Comparison of ENCODE assay signal across 1 cellular context in the genomic region with DNA sequence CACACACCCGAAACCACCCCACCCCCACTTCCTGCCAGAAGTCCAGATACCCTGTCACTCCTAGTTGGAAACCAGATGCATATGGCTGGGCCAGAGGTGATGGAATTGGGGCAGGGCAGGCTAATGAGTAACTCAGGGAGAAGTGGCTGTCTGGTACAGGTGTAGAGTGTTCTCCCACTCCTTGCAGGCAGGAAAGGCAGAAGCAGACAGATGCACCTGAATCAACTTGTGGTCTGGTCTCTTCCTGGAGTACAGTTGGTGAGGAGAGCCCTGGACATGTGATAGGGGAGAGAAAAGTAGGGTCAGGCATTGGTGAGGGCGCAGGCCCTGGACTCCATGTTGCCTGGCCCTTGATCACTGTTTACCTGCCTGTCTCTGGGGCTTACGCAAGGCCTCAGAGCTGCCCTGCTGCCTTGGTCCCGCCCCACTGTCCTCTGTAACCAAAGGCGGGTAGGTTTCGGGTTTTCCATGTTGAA.
A peak's percentile ranks its signal among the peaks of the same experiment; 100 is the strongest.
TF ChIP-seq lines count a peak whose summit lies in the region.

No MANE protein-coding gene starts in this region.

TF ChIP-seq in HepG2, 621 proteins besides CTCF, POLR2A, EP300 and RAD21 (continued from another document and continues in another):
- TF ChIP-seq, protein P1, sequence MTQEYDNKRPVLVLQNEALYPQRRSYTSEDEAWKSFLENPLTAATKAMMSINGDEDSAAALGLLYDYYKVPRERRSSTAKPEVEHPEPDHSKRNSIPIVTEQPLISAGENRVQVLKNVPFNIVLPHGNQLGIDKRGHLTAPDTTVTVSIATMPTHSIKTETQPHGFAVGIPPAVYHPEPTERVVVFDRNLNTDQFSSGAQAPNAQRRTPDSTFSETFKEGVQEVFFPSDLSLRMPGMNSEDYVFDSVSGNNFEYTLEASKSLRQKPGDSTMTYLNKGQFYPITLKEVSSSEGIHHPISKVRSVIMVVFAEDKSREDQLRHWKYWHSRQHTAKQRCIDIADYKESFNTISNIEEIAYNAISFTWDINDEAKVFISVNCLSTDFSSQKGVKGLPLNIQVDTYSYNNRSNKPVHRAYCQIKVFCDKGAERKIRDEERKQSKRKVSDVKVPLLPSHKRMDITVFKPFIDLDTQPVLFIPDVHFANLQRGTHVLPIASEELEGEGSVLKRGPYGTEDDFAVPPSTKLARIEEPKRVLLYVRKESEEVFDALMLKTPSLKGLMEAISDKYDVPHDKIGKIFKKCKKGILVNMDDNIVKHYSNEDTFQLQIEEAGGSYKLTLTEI (CRISPR knock-in tag; conservative IDR thresholded peaks at IDR 0.05) = no peak
- TF ChIP-seq ZNF556 (CRISPR knock-in tag; IDR thresholded peaks at IDR 0.05; ENCODE audit: borderline replicate concordance) (peak; percentile 42; the same call in 1 of the 2 replicates), KDM5B (CRISPR knock-in tag; IDR thresholded peaks at IDR 0.05; ENCODE audit: borderline replicate concordance) (peak; percentile 49; the same call in 1 of the 2 replicates), ZNF263 (CRISPR knock-in tag; IDR thresholded peaks at IDR 0.05) (no peak), CEBPB (IDR thresholded peaks at IDR 0.05; ENCODE audit: borderline replicate concordance, low read depth, low read length) (peak; percentile 90), TARDBP (CRISPR knock-in tag; IDR thresholded peaks at IDR 0.05) (peak; percentile 69; the same call in 1 of the 2 replicates), ZMYM4 (CRISPR knock-in tag; IDR thresholded peaks at IDR 0.05) (peak; percentile 75), NFYC (CRISPR knock-in tag; IDR thresholded peaks at IDR 0.05) (no peak), MBNL3 (CRISPR knock-in tag; conservative IDR thresholded peaks at IDR 0.05) (no peak), ZNF629 (CRISPR knock-in tag; conservative IDR thresholded peaks at IDR 0.05) (0 out of 2 replicates have a peak, but pooled peaks have one; percentile 15), KLF6 (CRISPR knock-in tag; IDR thresholded peaks at IDR 0.05) (no peak), ZNF264 (CRISPR knock-in tag; IDR thresholded peaks at IDR 0.05) (no peak), JUND (CRISPR knock-in tag; IDR thresholded peaks at IDR 0.05) (peak; percentile 16; the same call in 1 of the 2 replicates), MTA1 (CRISPR knock-in tag; IDR thresholded peaks at IDR 0.05; ENCODE audit: borderline replicate concordance) (peak; percentile 82; the same call in 1 of the 2 replicates), SOX6 (IDR thresholded peaks at IDR 0.05) (no peak), SOX6 (CRISPR knock-in tag; IDR thresholded peaks at IDR 0.05) (peak; percentile 54; the same call in 1 of the 2 replicates), PAWR (CRISPR knock-in tag; IDR thresholded peaks at IDR 0.05; ENCODE audit: borderline replicate concordance) (no peak), ELF4 (CRISPR knock-in tag; IDR thresholded peaks at IDR 0.05; ENCODE audit: borderline replicate concordance) (no peak), SIN3B (IDR thresholded peaks at IDR 0.05; ENCODE audit: low read length) (no peak), ZBTB20 (CRISPR knock-in tag; IDR thresholded peaks at IDR 0.05; ENCODE audit: borderline replicate concordance, low read depth) (0 out of 2 replicates have a peak, but pooled peaks have one; percentile 23), CREM (IDR thresholded peaks at IDR 0.05) (peak; percentile 50; the same call in 1 of the 2 replicates), CREM (CRISPR knock-in tag; IDR thresholded peaks at IDR 0.05) (no peak), SRSF4 (IDR thresholded peaks at IDR 0.05; ENCODE audit: low read depth, low read length, poor library complexity, severe bottlenecking) (no peak), ZNF563 (CRISPR knock-in tag; IDR thresholded peaks at IDR 0.05) (peak; percentile 81)
- TF ChIP-seq, protein P2, sequence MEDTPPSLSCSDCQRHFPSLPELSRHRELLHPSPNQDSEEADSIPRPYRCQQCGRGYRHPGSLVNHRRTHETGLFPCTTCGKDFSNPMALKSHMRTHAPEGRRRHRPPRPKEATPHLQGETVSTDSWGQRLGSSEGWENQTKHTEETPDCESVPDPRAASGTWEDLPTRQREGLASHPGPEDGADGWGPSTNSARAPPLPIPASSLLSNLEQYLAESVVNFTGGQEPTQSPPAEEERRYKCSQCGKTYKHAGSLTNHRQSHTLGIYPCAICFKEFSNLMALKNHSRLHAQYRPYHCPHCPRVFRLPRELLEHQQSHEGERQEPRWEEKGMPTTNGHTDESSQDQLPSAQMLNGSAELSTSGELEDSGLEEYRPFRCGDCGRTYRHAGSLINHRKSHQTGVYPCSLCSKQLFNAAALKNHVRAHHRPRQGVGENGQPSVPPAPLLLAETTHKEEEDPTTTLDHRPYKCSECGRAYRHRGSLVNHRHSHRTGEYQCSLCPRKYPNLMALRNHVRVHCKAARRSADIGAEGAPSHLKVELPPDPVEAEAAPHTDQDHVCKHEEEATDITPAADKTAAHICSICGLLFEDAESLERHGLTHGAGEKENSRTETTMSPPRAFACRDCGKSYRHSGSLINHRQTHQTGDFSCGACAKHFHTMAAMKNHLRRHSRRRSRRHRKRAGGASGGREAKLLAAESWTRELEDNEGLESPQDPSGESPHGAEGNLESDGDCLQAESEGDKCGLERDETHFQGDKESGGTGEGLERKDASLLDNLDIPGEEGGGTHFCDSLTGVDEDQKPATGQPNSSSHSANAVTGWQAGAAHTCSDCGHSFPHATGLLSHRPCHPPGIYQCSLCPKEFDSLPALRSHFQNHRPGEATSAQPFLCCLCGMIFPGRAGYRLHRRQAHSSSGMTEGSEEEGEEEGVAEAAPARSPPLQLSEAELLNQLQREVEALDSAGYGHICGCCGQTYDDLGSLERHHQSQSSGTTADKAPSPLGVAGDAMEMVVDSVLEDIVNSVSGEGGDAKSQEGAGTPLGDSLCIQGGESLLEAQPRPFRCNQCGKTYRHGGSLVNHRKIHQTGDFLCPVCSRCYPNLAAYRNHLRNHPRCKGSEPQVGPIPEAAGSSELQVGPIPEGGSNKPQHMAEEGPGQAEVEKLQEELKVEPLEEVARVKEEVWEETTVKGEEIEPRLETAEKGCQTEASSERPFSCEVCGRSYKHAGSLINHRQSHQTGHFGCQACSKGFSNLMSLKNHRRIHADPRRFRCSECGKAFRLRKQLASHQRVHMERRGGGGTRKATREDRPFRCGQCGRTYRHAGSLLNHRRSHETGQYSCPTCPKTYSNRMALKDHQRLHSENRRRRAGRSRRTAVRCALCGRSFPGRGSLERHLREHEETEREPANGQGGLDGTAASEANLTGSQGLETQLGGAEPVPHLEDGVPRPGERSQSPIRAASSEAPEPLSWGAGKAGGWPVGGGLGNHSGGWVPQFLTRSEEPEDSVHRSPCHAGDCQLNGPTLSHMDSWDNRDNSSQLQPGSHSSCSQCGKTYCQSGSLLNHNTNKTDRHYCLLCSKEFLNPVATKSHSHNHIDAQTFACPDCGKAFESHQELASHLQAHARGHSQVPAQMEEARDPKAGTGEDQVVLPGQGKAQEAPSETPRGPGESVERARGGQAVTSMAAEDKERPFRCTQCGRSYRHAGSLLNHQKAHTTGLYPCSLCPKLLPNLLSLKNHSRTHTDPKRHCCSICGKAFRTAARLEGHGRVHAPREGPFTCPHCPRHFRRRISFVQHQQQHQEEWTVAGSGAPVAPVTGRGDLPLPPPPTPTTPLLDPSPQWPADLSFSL (CRISPR knock-in tag; IDR thresholded peaks at IDR 0.05) = no peak
- TF ChIP-seq, protein P3, sequence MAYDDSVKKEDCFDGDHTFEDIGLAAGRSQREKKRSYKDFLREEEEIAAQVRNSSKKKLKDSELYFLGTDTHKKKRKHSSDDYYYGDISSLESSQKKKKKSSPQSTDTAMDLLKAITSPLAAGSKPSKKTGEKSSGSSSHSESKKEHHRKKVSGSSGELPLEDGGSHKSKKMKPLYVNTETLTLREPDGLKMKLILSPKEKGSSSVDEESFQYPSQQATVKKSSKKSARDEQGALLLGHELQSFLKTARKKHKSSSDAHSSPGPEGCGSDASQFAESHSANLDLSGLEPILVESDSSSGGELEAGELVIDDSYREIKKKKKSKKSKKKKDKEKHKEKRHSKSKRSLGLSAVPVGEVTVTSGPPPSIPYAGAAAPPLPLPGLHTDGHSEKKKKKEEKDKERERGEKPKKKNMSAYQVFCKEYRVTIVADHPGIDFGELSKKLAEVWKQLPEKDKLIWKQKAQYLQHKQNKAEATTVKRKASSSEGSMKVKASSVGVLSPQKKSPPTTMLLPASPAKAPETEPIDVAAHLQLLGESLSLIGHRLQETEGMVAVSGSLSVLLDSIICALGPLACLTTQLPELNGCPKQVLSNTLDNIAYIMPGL (CRISPR knock-in tag; IDR thresholded peaks at IDR 0.05; ENCODE audit: borderline replicate concordance in 1 of 2, low read depth in 1 of 2) = no peak
- TF ChIP-seq, protein P4, sequence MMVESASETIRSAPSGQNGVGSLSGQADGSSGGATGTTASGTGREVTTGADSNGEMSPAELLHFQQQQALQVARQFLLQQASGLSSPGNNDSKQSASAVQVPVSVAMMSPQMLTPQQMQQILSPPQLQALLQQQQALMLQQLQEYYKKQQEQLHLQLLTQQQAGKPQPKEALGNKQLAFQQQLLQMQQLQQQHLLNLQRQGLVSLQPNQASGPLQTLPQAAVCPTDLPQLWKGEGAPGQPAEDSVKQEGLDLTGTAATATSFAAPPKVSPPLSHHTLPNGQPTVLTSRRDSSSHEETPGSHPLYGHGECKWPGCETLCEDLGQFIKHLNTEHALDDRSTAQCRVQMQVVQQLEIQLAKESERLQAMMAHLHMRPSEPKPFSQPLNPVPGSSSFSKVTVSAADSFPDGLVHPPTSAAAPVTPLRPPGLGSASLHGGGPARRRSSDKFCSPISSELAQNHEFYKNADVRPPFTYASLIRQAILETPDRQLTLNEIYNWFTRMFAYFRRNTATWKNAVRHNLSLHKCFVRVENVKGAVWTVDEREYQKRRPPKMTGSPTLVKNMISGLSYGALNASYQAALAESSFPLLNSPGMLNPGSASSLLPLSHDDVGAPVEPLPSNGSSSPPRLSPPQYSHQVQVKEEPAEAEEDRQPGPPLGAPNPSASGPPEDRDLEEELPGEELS (CRISPR knock-in tag; IDR thresholded peaks at IDR 0.05) = peak; percentile 88
- TF ChIP-seq, protein P5, sequence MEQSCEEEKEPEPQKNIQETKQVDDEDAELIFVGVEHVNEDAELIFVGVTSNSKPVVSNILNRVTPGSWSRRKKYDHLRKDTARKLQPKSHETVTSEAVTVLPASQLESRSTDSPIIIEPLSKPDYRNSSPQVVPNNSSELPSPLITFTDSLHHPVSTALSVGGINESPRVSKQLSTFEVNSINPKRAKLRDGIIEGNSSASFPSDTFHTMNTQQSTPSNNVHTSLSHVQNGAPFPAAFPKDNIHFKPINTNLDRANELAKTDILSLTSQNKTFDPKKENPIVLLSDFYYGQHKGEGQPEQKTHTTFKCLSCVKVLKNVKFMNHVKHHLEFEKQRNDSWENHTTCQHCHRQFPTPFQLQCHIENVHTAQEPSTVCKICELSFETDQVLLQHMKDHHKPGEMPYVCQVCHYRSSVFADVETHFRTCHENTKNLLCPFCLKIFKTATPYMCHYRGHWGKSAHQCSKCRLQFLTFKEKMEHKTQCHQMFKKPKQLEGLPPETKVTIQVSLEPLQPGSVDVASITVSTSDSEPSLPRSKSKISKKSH (CRISPR knock-in tag; IDR thresholded peaks at IDR 0.05; ENCODE audit: borderline replicate concordance) = 0 out of 2 replicates have a peak, but pooled peaks have one; percentile 33
- TF ChIP-seq, protein P6, sequence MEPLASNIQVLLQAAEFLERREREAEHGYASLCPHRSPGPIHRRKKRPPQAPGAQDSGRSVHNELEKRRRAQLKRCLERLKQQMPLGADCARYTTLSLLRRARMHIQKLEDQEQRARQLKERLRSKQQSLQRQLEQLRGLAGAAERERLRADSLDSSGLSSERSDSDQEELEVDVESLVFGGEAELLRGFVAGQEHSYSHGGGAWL (CRISPR knock-in tag; IDR thresholded peaks at IDR 0.05) = peak; percentile 33; the same call in 1 of the 2 replicates
- TF ChIP-seq, protein P7, sequence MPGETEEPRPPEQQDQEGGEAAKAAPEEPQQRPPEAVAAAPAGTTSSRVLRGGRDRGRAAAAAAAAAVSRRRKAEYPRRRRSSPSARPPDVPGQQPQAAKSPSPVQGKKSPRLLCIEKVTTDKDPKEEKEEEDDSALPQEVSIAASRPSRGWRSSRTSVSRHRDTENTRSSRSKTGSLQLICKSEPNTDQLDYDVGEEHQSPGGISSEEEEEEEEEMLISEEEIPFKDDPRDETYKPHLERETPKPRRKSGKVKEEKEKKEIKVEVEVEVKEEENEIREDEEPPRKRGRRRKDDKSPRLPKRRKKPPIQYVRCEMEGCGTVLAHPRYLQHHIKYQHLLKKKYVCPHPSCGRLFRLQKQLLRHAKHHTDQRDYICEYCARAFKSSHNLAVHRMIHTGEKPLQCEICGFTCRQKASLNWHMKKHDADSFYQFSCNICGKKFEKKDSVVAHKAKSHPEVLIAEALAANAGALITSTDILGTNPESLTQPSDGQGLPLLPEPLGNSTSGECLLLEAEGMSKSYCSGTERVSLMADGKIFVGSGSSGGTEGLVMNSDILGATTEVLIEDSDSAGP (CRISPR knock-in tag; IDR thresholded peaks at IDR 0.05; ENCODE audit: borderline replicate concordance) = peak; percentile 70; the same call in 1 of the 2 replicates
- TF ChIP-seq, protein P8, sequence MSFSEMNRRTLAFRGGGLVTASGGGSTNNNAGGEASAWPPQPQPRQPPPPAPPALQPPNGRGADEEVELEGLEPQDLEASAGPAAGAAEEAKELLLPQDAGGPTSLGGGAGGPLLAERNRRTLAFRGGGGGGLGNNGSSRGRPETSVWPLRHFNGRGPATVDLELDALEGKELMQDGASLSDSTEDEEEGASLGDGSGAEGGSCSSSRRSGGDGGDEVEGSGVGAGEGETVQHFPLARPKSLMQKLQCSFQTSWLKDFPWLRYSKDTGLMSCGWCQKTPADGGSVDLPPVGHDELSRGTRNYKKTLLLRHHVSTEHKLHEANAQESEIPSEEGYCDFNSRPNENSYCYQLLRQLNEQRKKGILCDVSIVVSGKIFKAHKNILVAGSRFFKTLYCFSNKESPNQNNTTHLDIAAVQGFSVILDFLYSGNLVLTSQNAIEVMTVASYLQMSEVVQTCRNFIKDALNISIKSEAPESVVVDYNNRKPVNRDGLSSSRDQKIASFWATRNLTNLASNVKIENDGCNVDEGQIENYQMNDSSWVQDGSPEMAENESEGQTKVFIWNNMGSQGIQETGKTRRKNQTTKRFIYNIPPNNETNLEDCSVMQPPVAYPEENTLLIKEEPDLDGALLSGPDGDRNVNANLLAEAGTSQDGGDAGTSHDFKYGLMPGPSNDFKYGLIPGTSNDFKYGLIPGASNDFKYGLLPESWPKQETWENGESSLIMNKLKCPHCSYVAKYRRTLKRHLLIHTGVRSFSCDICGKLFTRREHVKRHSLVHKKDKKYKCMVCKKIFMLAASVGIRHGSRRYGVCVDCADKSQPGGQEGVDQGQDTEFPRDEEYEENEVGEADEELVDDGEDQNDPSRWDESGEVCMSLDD (CRISPR knock-in tag; IDR thresholded peaks at IDR 0.05; ENCODE audit: borderline replicate concordance) = no peak
- TF ChIP-seq, protein P9, sequence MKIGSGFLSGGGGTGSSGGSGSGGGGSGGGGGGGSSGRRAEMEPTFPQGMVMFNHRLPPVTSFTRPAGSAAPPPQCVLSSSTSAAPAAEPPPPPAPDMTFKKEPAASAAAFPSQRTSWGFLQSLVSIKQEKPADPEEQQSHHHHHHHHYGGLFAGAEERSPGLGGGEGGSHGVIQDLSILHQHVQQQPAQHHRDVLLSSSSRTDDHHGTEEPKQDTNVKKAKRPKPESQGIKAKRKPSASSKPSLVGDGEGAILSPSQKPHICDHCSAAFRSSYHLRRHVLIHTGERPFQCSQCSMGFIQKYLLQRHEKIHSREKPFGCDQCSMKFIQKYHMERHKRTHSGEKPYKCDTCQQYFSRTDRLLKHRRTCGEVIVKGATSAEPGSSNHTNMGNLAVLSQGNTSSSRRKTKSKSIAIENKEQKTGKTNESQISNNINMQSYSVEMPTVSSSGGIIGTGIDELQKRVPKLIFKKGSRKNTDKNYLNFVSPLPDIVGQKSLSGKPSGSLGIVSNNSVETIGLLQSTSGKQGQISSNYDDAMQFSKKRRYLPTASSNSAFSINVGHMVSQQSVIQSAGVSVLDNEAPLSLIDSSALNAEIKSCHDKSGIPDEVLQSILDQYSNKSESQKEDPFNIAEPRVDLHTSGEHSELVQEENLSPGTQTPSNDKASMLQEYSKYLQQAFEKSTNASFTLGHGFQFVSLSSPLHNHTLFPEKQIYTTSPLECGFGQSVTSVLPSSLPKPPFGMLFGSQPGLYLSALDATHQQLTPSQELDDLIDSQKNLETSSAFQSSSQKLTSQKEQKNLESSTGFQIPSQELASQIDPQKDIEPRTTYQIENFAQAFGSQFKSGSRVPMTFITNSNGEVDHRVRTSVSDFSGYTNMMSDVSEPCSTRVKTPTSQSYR (CRISPR knock-in tag; IDR thresholded peaks at IDR 0.05; ENCODE audit: borderline replicate concordance) = peak; percentile 73; the same call in 1 of the 2 replicates
